Comparison of ENCODE assay signal across 12 cellular contexts in the genomic region with DNA sequence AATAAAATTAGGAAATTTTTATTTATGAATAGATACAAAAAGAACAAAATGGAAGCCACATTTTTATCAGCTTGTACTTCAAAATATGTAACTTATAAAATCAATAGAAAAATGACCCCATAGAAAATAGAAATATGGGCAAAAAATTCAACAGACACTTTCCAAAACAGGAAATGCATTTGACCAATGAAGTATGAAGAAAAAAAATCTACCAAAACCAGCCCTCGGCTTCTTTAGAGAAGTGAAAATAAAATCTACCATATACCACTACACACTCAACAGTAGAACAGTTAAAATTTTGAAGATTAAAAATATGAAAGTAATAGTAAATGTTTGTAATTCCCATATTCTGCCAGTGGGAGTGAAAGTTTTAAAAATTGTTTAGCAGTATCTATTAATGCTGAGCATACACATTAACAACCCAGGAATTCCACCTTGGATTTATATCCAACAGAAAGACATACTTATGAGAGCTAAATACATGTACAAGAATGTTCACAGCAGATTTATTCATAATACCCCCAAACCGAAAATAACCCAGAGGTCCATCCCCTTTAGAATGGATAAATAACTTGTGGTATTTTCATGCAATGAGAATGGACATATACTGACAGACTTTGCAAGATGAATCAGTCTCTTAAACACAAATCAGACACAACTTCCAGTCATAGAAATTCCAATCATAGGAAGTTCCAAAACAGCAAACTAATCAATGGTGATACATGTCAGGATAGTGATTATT.
DNase-seq lines count a peak whose midpoint lies in the region; ATAC-seq lines count a peak whose summit lies in the region.
"Had no signal": no experiment of that assay in that cellular context is flagged by ENCODE, and none has a peak within 500 bp of the region (broad histone marks: within the 10 kb centered on the region; RNA-seq: fewer than 3 reads in every experiment).

No MANE protein-coding gene starts in this region.

- H3K4me1 Mint-ChIP-seq in memory B cell = peaks cover 10% of the 10 kb centered on the region
- H3K4me1 Mint-ChIP-seq in activated naive CD8-positive, alpha-beta T cell treated with anti-CD3 and anti-CD28 coated beads, Interleukin-2, amount 50 U/mL, for 24 hours = peaks cover 4% of the 10 kb centered on the region
- H3K4me1 Mint-ChIP-seq: activated naive CD8-positive, alpha-beta T cell treated with anti-CD3 and anti-CD28 coated beads for 36 hours; nephron progenitor cell had no signal

- no peaks in the 10 kb centered on the region for H3K27me3 Mint-ChIP-seq in memory B cell
- no peaks in the 10 kb centered on the region for H3K27me3 Mint-ChIP-seq in activated naive CD8-positive, alpha-beta T cell treated with anti-CD3 and anti-CD28 coated beads, Interleukin-2, amount 50 U/mL, for 24 hours
- H3K27me3 Mint-ChIP-seq: activated naive CD8-positive, alpha-beta T cell treated with anti-CD3 and anti-CD28 coated beads for 36 hours had no signal

- peaks cover 3% of the 10 kb centered on the region for H3K36me3 Mint-ChIP-seq in memory B cell
- no peaks in the 10 kb centered on the region for H3K36me3 Mint-ChIP-seq in activated naive CD8-positive, alpha-beta T cell treated with anti-CD3 and anti-CD28 coated beads, Interleukin-2, amount 50 U/mL, for 24 hours (ENCODE audit: low read depth)
- H3K36me3 Mint-ChIP-seq: activated naive CD8-positive, alpha-beta T cell treated with anti-CD3 and anti-CD28 coated beads for 36 hours had no signal

- DNase-seq in memory B cell (ENCODE audit: low spot score in 2 of 2) (no peak), SW480 (ENCODE audit: low spot score) (no peak), medulla oblongata (ENCODE audit: extremely low spot score) (no peak), cerebellar nuclear complex (lab: John Stamatoyannopoulos, UW) (no peak)
- DNase-seq in activated naive CD8-positive, alpha-beta T cell treated with anti-CD3 and anti-CD28 coated beads, Interleukin-2, amount 50 U/mL, for 24 hours = no peak
- DNase-seq: activated naive CD8-positive, alpha-beta T cell treated with anti-CD3 and anti-CD28 coated beads for 36 hours; cortex of kidney; nephron progenitor cell had no signal

- peaks cover 2% of the 10 kb centered on the region for H3K9me3 Mint-ChIP-seq in memory B cell
- H3K9me3 Mint-ChIP-seq in activated naive CD8-positive, alpha-beta T cell treated with anti-CD3 and anti-CD28 coated beads, Interleukin-2, amount 50 U/mL, for 24 hours = peaks cover 19% of the 10 kb centered on the region
- H3K9me3 Mint-ChIP-seq: nephron progenitor cell; T-helper 1 cell treated with Interleukin-12 subunit alpha and Interleukin-12 subunit beta and Interleukin-4 antibody, amounts not matched to agents 30 μg/mL and 1 μg/mL, for 36 hours had no signal

- no peak overlapping the region for H3K27ac Mint-ChIP-seq in memory B cell
- H3K27ac Mint-ChIP-seq in activated naive CD8-positive, alpha-beta T cell treated with anti-CD3 and anti-CD28 coated beads, Interleukin-2, amount 50 U/mL, for 24 hours = no peak overlapping the region
- H3K27ac Mint-ChIP-seq: activated naive CD8-positive, alpha-beta T cell treated with anti-CD3 and anti-CD28 coated beads for 36 hours; nephron progenitor cell; T-helper 1 cell treated with Interleukin-12 subunit alpha and Interleukin-12 subunit beta and Interleukin-4 antibody, amounts not matched to agents 30 μg/mL and 1 μg/mL, for 36 hours had no signal

- peak; percentile 77 for ATAC-seq in GM19035 (IDR thresholded peaks at IDR 0.05; ENCODE audit: unreplicated experiment)
- ATAC-seq in GM21717 (IDR thresholded peaks at IDR 0.05; ENCODE audit: unreplicated experiment) = peak; percentile 79
- ATAC-seq in HG03135 (IDR thresholded peaks at IDR 0.05; ENCODE audit: unreplicated experiment) = peak; percentile 99
- peak; percentile 73 for ATAC-seq in memory B cell (ENCODE audit: low read depth)
- no peak for ATAC-seq in activated naive CD8-positive, alpha-beta T cell treated with anti-CD3 and anti-CD28 coated beads, Interleukin-2, amount 50 U/mL, for 24 hours

- peak overlapping the region; percentile 11 for H3K4me3 Mint-ChIP-seq in memory B cell
- no peak overlapping the region for H3K4me3 Mint-ChIP-seq in activated naive CD8-positive, alpha-beta T cell treated with anti-CD3 and anti-CD28 coated beads, Interleukin-2, amount 50 U/mL, for 24 hours
- H3K4me3 Mint-ChIP-seq: activated naive CD8-positive, alpha-beta T cell treated with anti-CD3 and anti-CD28 coated beads for 36 hours; nephron progenitor cell; T-helper 1 cell treated with Interleukin-12 subunit alpha and Interleukin-12 subunit beta and Interleukin-4 antibody, amounts not matched to agents 30 μg/mL and 1 μg/mL, for 36 hours had no signal
